8 cellular contexts compared by ENCODE assay signal in the genomic region with DNA sequence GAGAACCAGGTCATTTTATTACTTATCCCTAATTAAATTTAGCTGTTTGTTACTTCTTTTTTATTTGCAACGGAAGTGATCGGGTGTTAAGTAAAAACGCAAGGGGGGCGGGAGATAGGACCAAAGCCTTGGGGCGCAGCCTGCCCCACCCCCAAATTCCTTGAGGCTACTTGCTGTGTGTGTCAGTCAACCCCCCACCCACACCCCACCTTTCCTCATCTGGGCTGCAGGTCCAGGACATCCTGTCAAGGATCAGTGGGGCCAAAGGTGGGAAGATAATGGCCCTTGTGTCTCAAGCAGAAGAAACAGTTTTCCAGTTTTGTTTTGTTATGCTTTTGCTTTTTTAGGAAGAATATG. TPM values are rescaled to one million over a fixed set of nuclear protein-coding genes. Genes with fewer than 3 reads are reported as not detected.
A peak's percentile ranks its signal among the peaks of the same experiment; 100 is the strongest.
DNase-seq lines count a peak whose midpoint lies in the region; ATAC-seq and TF ChIP-seq lines count a peak whose summit lies in the region.

No MANE protein-coding gene starts in this region.

- H3K9me3 ChIP-seq in BLaER1 (no peaks in the 10 kb centered on the region), OCI-LY7 (ENCODE audit: low read length) (no peaks in the 10 kb centered on the region), neural cell (ENCODE audit: low read length) (no peaks in the 10 kb centered on the region)

- no peaks in the 10 kb centered on the region for H3K27me3 ChIP-seq in BLaER1
- peaks cover 52% of the 10 kb centered on the region for H3K27me3 ChIP-seq in neural cell (ENCODE audit: insufficient read depth, low read depth, low read length)

- no peak for DNase-seq in OCI-LY7 (ENCODE audit: low spot score)
- no peak for DNase-seq in epithelial cell of esophagus (ENCODE audit: low read depth)
- no peak for DNase-seq in GM10266 (ENCODE audit: extremely low spot score)
- DNase-seq in ureter (ENCODE audit: low spot score) = no peak
- DNase-seq in NCI-H2081 (lab: John Stamatoyannopoulos, UW) = no peak

- H2AFZ ChIP-seq in OCI-LY7 (ENCODE audit: low read length) (peak overlapping the region; percentile 38; the same call in 1 of the 2 replicates), neural cell (ENCODE audit: low read depth, low read length) (no peak overlapping the region)

- intact Hi-C loops in OCI-LY7 (cut with micrococcal nuclease; ENCODE audit: unreplicated experiment) = loop anchor here (2.0 to 10.0 kb wide), 4 partner anchors 79 to 600 kb away; no protein-coding TSS in a partner anchor

- H3K9ac ChIP-seq in BLaER1 (peak overlapping the region; percentile 94), neural cell (ENCODE audit: low read length) (no peak overlapping the region)

- POLR2A ChIA-PET in OCI-LY7 (lab: Charles Lee) = interaction anchor here (0.6 to 1.2 kb wide), 5 partner anchors 8 to 891 kb away, joined by 3 to 5 read pairs (median 3); no protein-coding TSS in a partner anchor

- H3K4me2 ChIP-seq in BLaER1 = peak overlapping the region; percentile 90
- peak overlapping the region; percentile 92 for H3K4me2 ChIP-seq in OCI-LY7 (ENCODE audit: low read length)
- no peak overlapping the region for H3K4me2 ChIP-seq in neural cell (ENCODE audit: low read length)

- CTCF ChIA-PET in OCI-LY7 (lab: Charles Lee; ENCODE audit: unreplicated experiment) = interaction anchor here (0.6 to 2.9 kb wide), 9 partner anchors 14 to 520 kb away, joined by 3 to 26 read pairs (median 5); no protein-coding TSS in a partner anchor

- BruUV-seq in OCI-LY7 (replicated peaks; lab: Mats Ljungman, UMichigan) = no TSS peak

- H4K20me1 ChIP-seq in BLaER1 = peaks cover 35% of the 10 kb centered on the region
- H4K20me1 ChIP-seq in OCI-LY7 (ENCODE audit: insufficient read depth, low read length) = peaks cover 5% of the 10 kb centered on the region; the same call in 1 of the 2 replicates
- no peaks in the 10 kb centered on the region for H4K20me1 ChIP-seq in neural cell (ENCODE audit: insufficient read depth)

- no peak for ATAC-seq in GM19455 (IDR thresholded peaks at IDR 0.05; ENCODE audit: unreplicated experiment)

- no peak for TF ChIP-seq RAD21 in neural cell (conservative IDR thresholded peaks at IDR 0.05)

- H3K79me2 ChIP-seq in OCI-LY7 (ENCODE audit: insufficient read depth, low read depth, low read length) (peaks cover 45% of the 10 kb centered on the region), neural cell (replicated peaks; ENCODE audit: insufficient read depth, low read length) (no peaks in the 10 kb centered on the region)

- TF ChIP-seq CTCF in OCI-LY7 (conservative IDR thresholded peaks at IDR 0.05; ENCODE audit: low read length) (no peak), epithelial cell of esophagus (IDR thresholded peaks at IDR 0.05; ENCODE audit: insufficient read depth, low read depth, low read length, missing control alignments) (no peak), neural cell (IDR thresholded peaks at IDR 0.05; ENCODE audit: poor library complexity, severe bottlenecking) (no peak), GM10266 (IDR thresholded peaks at IDR 0.05; ENCODE audit: control insufficient read depth, insufficient read depth, low read depth, missing control alignments) (no peak)

- H3K9me2 ChIP-seq in OCI-LY7 (ENCODE audit: insufficient read depth, low read length) (no peaks in the 10 kb centered on the region), neural cell (ENCODE audit: insufficient read depth, low read length) (no peaks in the 10 kb centered on the region)

- H3K36me3 ChIP-seq in BLaER1 (no peaks in the 10 kb centered on the region), OCI-LY7 (ENCODE audit: insufficient read depth, low read length) (peaks cover 19% of the 10 kb centered on the region), neural cell (ENCODE audit: insufficient read depth, low read length) (no peaks in the 10 kb centered on the region)

- TF ChIP-seq EP300 in neural cell (conservative IDR thresholded peaks at IDR 0.05; ENCODE audit: poor library complexity, severe bottlenecking) = no peak

- H3K4me3 ChIP-seq in BLaER1 (peak overlapping the region; percentile 98), OCI-LY7 (ENCODE audit: low read depth, low read length, poor library complexity, severe bottlenecking) (peak overlapping the region; percentile 91), epithelial cell of esophagus (ENCODE audit: low read length) (peak overlapping the region; percentile 65), neural cell (ENCODE audit: low read length) (peak overlapping the region; percentile 77)

- H3F3A ChIP-seq in neural cell (ENCODE audit: insufficient read depth, low read length, poor library complexity, severe bottlenecking) = no peaks in the 10 kb centered on the region

- H3K27ac ChIP-seq in BLaER1 (peak overlapping the region; percentile 62), OCI-LY7 (ENCODE audit: low read depth, low read length, poor library complexity, severe bottlenecking) (peak overlapping the region; percentile 83), neural cell (ENCODE audit: low read length) (no peak overlapping the region)

- H3K4me1 ChIP-seq in BLaER1 = peaks cover 35% of the 10 kb centered on the region
- peaks cover 32% of the 10 kb centered on the region for H3K4me1 ChIP-seq in OCI-LY7 (ENCODE audit: insufficient read depth, low read length, poor library complexity, severe bottlenecking)

TF ChIP-seq in neural cell, 6 proteins besides CTCF, POLR2A, EP300 and RAD21:
- TF ChIP-seq SMC3 (conservative IDR thresholded peaks at IDR 0.05; ENCODE audit: poor library complexity) (no peak), POLR2AphosphoS5 (IDR thresholded peaks at IDR 0.05) (no peak), REST (IDR thresholded peaks at IDR 0.05; ENCODE audit: borderline replicate concordance) (no peak), TAF1 (IDR thresholded peaks at IDR 0.05; ENCODE audit: low read depth) (no peak), EZH2 (IDR thresholded peaks at IDR 0.05; ENCODE audit: borderline replicate concordance, insufficient read depth, low read length, poor library complexity, severe bottlenecking) (no peak), MXI1 (conservative IDR thresholded peaks at IDR 0.05; ENCODE audit: poor library complexity, severe bottlenecking) (no peak)
TF ChIP-seq in neural cell: peak in this region for 0.

RNA-seq across cellular contexts. Expression of gene FOXO1, which starts 1.2 kb away (rescaled TPM):
- 24.0 and 29.2 TPM in 2 replicates for total RNA-seq in OCI-LY7 (2014; rRNA removed; shearing (Covaris generic))
- total RNA-seq in OCI-LY7 (2022) = 42.1 and 46.5 TPM in 2 replicates
- 0.42 and 1.2 TPM in 2 replicates for polyA plus RNA-seq in neural cell
- polyA minus RNA-seq in neural cell = 1.5 and 1.9 TPM in 2 replicates
- 31.4 TPM for total RNA-seq in ureter
